Comparison of ENCODE assay signal across 1 cellular context in the genomic region with DNA sequence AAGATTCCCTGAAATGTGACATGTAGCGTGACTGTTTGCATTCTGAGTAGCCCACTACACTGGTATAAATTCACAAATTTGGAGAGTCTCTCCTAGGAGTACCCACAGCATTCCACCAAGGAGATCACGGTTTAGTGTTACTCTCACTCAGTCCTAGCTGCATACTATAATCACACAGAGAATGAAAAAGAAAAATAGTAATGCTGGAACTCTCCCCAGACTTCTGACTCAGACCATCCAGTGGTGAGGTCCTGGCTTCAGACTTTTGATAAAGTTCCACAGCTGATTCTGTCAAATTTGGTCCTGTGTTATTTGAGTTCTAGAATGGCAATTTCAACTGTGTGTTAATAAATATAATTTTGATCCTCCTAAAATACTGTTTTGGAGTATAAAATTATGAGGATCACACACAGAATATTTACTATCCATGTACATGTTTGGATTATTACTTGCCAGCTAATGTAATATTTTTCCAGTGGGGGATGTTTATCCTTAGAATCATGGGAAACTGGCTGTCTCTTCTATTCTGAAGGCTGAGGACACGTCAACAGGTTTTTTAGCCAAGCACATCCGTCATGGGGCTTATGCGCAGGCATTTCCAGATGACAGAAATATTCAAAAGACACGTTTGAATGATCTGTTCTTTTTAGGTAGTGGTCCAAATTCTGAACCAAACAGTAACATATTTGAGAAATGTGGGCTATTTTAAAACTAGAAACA.
TF ChIP-seq lines count a peak whose summit lies in the region.

No MANE protein-coding gene starts in this region.

TF ChIP-seq in WTC11, 78 proteins besides CTCF, POLR2A, EP300 and RAD21 (continued from another document):
- TF ChIP-seq, protein P1, sequence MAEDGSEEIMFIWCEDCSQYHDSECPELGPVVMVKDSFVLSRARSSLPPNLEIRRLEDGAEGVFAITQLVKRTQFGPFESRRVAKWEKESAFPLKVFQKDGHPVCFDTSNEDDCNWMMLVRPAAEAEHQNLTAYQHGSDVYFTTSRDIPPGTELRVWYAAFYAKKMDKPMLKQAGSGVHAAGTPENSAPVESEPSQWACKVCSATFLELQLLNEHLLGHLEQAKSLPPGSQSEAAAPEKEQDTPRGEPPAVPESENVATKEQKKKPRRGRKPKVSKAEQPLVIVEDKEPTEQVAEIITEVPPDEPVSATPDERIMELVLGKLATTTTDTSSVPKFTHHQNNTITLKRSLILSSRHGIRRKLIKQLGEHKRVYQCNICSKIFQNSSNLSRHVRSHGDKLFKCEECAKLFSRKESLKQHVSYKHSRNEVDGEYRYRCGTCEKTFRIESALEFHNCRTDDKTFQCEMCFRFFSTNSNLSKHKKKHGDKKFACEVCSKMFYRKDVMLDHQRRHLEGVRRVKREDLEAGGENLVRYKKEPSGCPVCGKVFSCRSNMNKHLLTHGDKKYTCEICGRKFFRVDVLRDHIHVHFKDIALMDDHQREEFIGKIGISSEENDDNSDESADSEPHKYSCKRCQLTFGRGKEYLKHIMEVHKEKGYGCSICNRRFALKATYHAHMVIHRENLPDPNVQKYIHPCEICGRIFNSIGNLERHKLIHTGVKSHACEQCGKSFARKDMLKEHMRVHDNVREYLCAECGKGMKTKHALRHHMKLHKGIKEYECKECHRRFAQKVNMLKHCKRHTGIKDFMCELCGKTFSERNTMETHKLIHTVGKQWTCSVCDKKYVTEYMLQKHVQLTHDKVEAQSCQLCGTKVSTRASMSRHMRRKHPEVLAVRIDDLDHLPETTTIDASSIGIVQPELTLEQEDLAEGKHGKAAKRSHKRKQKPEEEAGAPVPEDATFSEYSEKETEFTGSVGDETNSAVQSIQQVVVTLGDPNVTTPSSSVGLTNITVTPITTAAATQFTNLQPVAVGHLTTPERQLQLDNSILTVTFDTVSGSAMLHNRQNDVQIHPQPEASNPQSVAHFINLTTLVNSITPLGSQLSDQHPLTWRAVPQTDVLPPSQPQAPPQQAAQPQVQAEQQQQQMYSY (CRISPR knock-in tag; IDR thresholded peaks at IDR 0.05) = no peak
- TF ChIP-seq ZNF232 (CRISPR knock-in tag; IDR thresholded peaks at IDR 0.05) (no peak), HMGA2 (CRISPR knock-in tag; IDR thresholded peaks at IDR 0.05) (no peak), NR2C2 (CRISPR knock-in tag; IDR thresholded peaks at IDR 0.05) (no peak), ZNF396 (CRISPR knock-in tag; IDR thresholded peaks at IDR 0.05; ENCODE audit: borderline replicate concordance) (no peak), ZNF281 (CRISPR knock-in tag; IDR thresholded peaks at IDR 0.05) (no peak), TEAD4 (CRISPR knock-in tag; IDR thresholded peaks at IDR 0.05) (no peak), NR1H2 (CRISPR knock-in tag; IDR thresholded peaks at IDR 0.05) (no peak), IRF2 (CRISPR knock-in tag; IDR thresholded peaks at IDR 0.05; ENCODE audit: borderline replicate concordance, low read depth) (no peak), GTF2I (CRISPR knock-in tag; conservative IDR thresholded peaks at IDR 0.05) (no peak), JAZF1 (CRISPR knock-in tag; IDR thresholded peaks at IDR 0.05) (no peak), CBFB (CRISPR knock-in tag; IDR thresholded peaks at IDR 0.05; ENCODE audit: low read depth) (no peak), ZMAT4 (CRISPR knock-in tag; IDR thresholded peaks at IDR 0.05) (no peak)
- TF ChIP-seq, protein P2, sequence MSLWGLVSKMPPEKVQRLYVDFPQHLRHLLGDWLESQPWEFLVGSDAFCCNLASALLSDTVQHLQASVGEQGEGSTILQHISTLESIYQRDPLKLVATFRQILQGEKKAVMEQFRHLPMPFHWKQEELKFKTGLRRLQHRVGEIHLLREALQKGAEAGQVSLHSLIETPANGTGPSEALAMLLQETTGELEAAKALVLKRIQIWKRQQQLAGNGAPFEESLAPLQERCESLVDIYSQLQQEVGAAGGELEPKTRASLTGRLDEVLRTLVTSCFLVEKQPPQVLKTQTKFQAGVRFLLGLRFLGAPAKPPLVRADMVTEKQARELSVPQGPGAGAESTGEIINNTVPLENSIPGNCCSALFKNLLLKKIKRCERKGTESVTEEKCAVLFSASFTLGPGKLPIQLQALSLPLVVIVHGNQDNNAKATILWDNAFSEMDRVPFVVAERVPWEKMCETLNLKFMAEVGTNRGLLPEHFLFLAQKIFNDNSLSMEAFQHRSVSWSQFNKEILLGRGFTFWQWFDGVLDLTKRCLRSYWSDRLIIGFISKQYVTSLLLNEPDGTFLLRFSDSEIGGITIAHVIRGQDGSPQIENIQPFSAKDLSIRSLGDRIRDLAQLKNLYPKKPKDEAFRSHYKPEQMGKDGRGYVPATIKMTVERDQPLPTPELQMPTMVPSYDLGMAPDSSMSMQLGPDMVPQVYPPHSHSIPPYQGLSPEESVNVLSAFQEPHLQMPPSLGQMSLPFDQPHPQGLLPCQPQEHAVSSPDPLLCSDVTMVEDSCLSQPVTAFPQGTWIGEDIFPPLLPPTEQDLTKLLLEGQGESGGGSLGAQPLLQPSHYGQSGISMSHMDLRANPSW (CRISPR knock-in tag; conservative IDR thresholded peaks at IDR 0.05; ENCODE audit: low read depth) = no peak
- TF ChIP-seq, protein P3, sequence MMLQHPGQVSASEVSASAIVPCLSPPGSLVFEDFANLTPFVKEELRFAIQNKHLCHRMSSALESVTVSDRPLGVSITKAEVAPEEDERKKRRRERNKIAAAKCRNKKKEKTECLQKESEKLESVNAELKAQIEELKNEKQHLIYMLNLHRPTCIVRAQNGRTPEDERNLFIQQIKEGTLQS (CRISPR knock-in tag; conservative IDR thresholded peaks at IDR 0.05) = no peak
